ENCODE assay signal across 8 cellular contexts in the genomic region with DNA sequence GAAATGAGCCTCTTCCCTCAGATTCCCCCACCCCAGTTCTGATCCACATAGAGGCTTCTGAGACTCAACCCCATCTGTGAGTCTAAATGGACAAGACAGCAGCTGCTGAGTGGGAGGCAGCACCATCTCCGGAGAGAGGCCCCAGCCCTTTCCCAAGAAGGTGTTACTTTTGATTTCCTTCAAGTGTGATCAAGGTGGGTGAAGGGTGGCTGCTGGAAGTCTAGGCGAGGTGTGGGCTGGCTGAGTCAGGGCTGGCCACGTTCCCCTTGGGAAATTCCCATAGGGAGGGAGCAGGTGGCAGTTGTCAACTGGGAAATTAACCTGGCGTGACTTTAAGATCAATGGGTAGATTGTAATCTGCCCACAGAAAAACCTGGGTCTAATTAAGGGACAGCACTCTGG.
DNase-seq lines count a peak whose midpoint lies in the region; ATAC-seq and TF ChIP-seq lines count a peak whose summit lies in the region.

No MANE protein-coding gene starts in this region.

- peak overlapping the region; percentile 70 for H3K27ac Mint-ChIP-seq in activated T-cell treated with anti-CD3 and anti-CD28 coated beads, Interleukin-2, amount 50 U/mL, for 72 hours

- peak; percentile 57 to 76 for DNase-seq in activated T-cell treated with anti-CD3 and anti-CD28 coated beads, Interleukin-2, amount 50 U/mL, for 72 hours
- peak; percentile 37 to 74 (median 55) for DNase-seq in stimulated activated CD4-positive, alpha-beta T cell treated with anti-CD3 and anti-CD28 coated beads, Interleukin-1b, Interleukin-23, amount 100 ng/mL, for 24 hours (ENCODE audit: low read depth in 4 of 4, low spot score in 1 of 4)
- no peak for DNase-seq in NCI-H2227 treated with DMSO at 0.1 percent for 48 hours (lab: John Stamatoyannopoulos, UW)
- DNase-seq in GM13977 (ENCODE audit: low spot score): no peak
- DNase-seq in cerebellar cortex (ENCODE audit: low spot score): no peak
- DNase-seq in NCI-H748 (lab: John Stamatoyannopoulos, UW; ENCODE audit: unreplicated experiment): no peak

- peak; percentile 49 for ATAC-seq in GM18511 (IDR thresholded peaks at IDR 0.05; ENCODE audit: unreplicated experiment)
- peak; percentile 53 for ATAC-seq in HG03432 (IDR thresholded peaks at IDR 0.05; ENCODE audit: unreplicated experiment)
- ATAC-seq in activated T-cell treated with anti-CD3 and anti-CD28 coated beads, Interleukin-2, amount 50 U/mL, for 72 hours (replicated peaks in 1 of 2): peak; percentile 69 to 75

- in situ Hi-C loops in GM13977 (cut with MboI; ENCODE audit: low pct_unique_long_range_greater_than_20kb, low sequenced_read_pairs, unreplicated experiment): no loop called here

- H3K4me1 Mint-ChIP-seq in activated T-cell treated with anti-CD3 and anti-CD28 coated beads, Interleukin-2, amount 50 U/mL, for 72 hours (ENCODE audit: low read depth): peaks cover 74% of the 10 kb centered on the region

- H3K4me3 Mint-ChIP-seq in activated T-cell treated with anti-CD3 and anti-CD28 coated beads, Interleukin-2, amount 50 U/mL, for 72 hours: peak overlapping the region; percentile 47 to 70

- no peak for TF ChIP-seq CTCF in GM13977 (IDR thresholded peaks at IDR 0.05; ENCODE audit: extremely low read depth, insufficient read depth, missing control alignments)

- no peaks in the 10 kb centered on the region for H3K27me3 Mint-ChIP-seq in activated T-cell treated with anti-CD3 and anti-CD28 coated beads, Interleukin-2, amount 50 U/mL, for 72 hours (ENCODE audit: low read depth)

- H3K36me3 Mint-ChIP-seq in activated T-cell treated with anti-CD3 and anti-CD28 coated beads, Interleukin-2, amount 50 U/mL, for 72 hours (ENCODE audit: insufficient read depth in 2 of 2): no peaks in the 10 kb centered on the region

- H3K9me3 Mint-ChIP-seq in activated T-cell treated with anti-CD3 and anti-CD28 coated beads, Interleukin-2, amount 50 U/mL, for 72 hours: peaks cover 0 to 3% of the 10 kb centered on the region in 2 donors

Comparison
In these comparisons a context has a peak if more than half of its experiments do, and no peak if none do; other contexts are left out.
1. DNase-seq: peak in activated T-cell treated with anti-CD3 and anti-CD28 coated beads, Interleukin-2, amount 50 U/mL, for 72 hours (2 of 2) and stimulated activated CD4-positive, alpha-beta T cell treated with anti-CD3 and anti-CD28 coated beads, Interleukin-1b, Interleukin-23, amount 100 ng/mL, for 24 hours (4 of 4); none in NCI-H2227 treated with DMSO at 0.1 percent for 48 hours (single experiment), GM13977 (single experiment), cerebellar cortex (single experiment) and NCI-H748 (single experiment).
2. Peak in every context shown above with its lines, with median percentiles within 50 percentile points of each other: ATAC-seq.